21 cellular contexts compared by ENCODE assay signal in genomic region chr1:64084451-64084850, GRCh38.
"Had no signal": no experiment of that assay in that cellular context is flagged by ENCODE, and none has a peak within 500 bp of the region (broad histone marks: within the 10 kb centered on the region; RNA-seq: fewer than 3 reads in every experiment).

No MANE protein-coding gene starts in this region.

- H3K4me3 Mint-ChIP-seq: immature natural killer cell; naive thymus-derived CD4-positive, alpha-beta T cell; natural killer cell treated with Interleukin-12 subunit alpha and Interleukin-12 subunit beta and Interleukin-15 and Interleukin-18, amount 100 ng/mL, for 72 hours; stimulated activated effector memory CD8-positive, alpha-beta T cell treated with anti-CD3 and anti-CD28 coated beads, Interleukin-12 subunit alpha, Interleukin-12 subunit beta, amount 100 ng/mL, for 72 hours; stimulated activated naive CD8-positive, alpha-beta T cell treated with anti-CD3 and anti-CD28 coated beads, Interleukin-15, Interleukin-2, amounts not matched to agents 100 ng/mL and 50 ng/mL, for 24 hours had no signal

- H3K27ac ChIP-seq: left ventricle myocardium inferior, parathyroid adenoma, right atrium auricular region, right lobe of liver, skin epidermis, spleen, tibial nerve, upper lobe of left lung, vagina had no signal

- H3K79me2 ChIP-seq: parathyroid adenoma had no signal

- H3K4me1 ChIP-seq: parathyroid adenoma, right atrium auricular region, right lobe of liver, spleen, tibial nerve, upper lobe of left lung, vagina had no signal

- DNase-seq: hippocampal formation; immature natural killer cell; left ventricle myocardium inferior; midbrain; mucosa of descending colon; naive thymus-derived CD4-positive, alpha-beta T cell; right lobe of liver; spleen; stimulated activated CD4-positive, alpha-beta T cell treated with anti-CD3 and anti-CD28 coated beads, Interleukin-4, amount 100 ng/mL, for 24 hours; stimulated activated naive CD4-positive, alpha-beta T cell; substantia nigra; upper lobe of left lung had no signal

- ATAC-seq: mucosa of descending colon; naive thymus-derived CD4-positive, alpha-beta T cell; natural killer cell treated with Interleukin-12 subunit alpha and Interleukin-12 subunit beta and Interleukin-15 and Interleukin-18, amount 100 ng/mL, for 72 hours; right lobe of liver; stimulated activated effector memory CD8-positive, alpha-beta T cell treated with anti-CD3 and anti-CD28 coated beads, Interleukin-12 subunit alpha, Interleukin-12 subunit beta, amount 100 ng/mL, for 72 hours had no signal

- H2AFZ ChIP-seq: parathyroid adenoma had no signal

- H3K4me1 Mint-ChIP-seq: naive thymus-derived CD4-positive, alpha-beta T cell; stimulated activated effector memory CD8-positive, alpha-beta T cell treated with anti-CD3 and anti-CD28 coated beads, Interleukin-12 subunit alpha, Interleukin-12 subunit beta, amount 100 ng/mL, for 72 hours had no signal

- H3K4me3 ChIP-seq: left ventricle myocardium inferior, lung, mucosa of descending colon, right atrium auricular region, right lobe of liver, skin epidermis, spleen, tibial nerve, upper lobe of left lung, vagina had no signal

- H3K27me3 Mint-ChIP-seq: natural killer cell treated with Interleukin-12 subunit alpha and Interleukin-12 subunit beta and Interleukin-15 and Interleukin-18, amount 100 ng/mL, for 72 hours had no signal

- H3K9me3 ChIP-seq: left ventricle myocardium inferior, mucosa of descending colon, right atrium auricular region, right lobe of liver, spleen, upper lobe of left lung, vagina had no signal

- H3K9ac ChIP-seq: parathyroid adenoma had no signal

- H3K27me3 ChIP-seq: right atrium auricular region, right lobe of liver, spleen, tibial nerve, upper lobe of left lung, vagina had no signal

- H3K27ac Mint-ChIP-seq: immature natural killer cell; naive thymus-derived CD4-positive, alpha-beta T cell; natural killer cell treated with Interleukin-12 subunit alpha and Interleukin-12 subunit beta and Interleukin-15 and Interleukin-18, amount 100 ng/mL, for 72 hours; stimulated activated effector memory CD8-positive, alpha-beta T cell treated with anti-CD3 and anti-CD28 coated beads, Interleukin-12 subunit alpha, Interleukin-12 subunit beta, amount 100 ng/mL, for 72 hours; stimulated activated naive CD8-positive, alpha-beta T cell treated with anti-CD3 and anti-CD28 coated beads, Interleukin-15, Interleukin-2, amounts not matched to agents 100 ng/mL and 50 ng/mL, for 24 hours had no signal

- H3K36me3 Mint-ChIP-seq: immature natural killer cell; naive thymus-derived CD4-positive, alpha-beta T cell; natural killer cell treated with Interleukin-12 subunit alpha and Interleukin-12 subunit beta and Interleukin-15 and Interleukin-18, amount 100 ng/mL, for 72 hours; stimulated activated effector memory CD8-positive, alpha-beta T cell treated with anti-CD3 and anti-CD28 coated beads, Interleukin-12 subunit alpha, Interleukin-12 subunit beta, amount 100 ng/mL, for 72 hours had no signal

- H3K36me3 ChIP-seq: left ventricle myocardium inferior, right atrium auricular region, right lobe of liver, spleen, tibial nerve, upper lobe of left lung, vagina had no signal

- H3K9me3 Mint-ChIP-seq: immature natural killer cell; naive thymus-derived CD4-positive, alpha-beta T cell; natural killer cell treated with Interleukin-12 subunit alpha and Interleukin-12 subunit beta and Interleukin-15 and Interleukin-18, amount 100 ng/mL, for 72 hours; stimulated activated effector memory CD8-positive, alpha-beta T cell treated with anti-CD3 and anti-CD28 coated beads, Interleukin-12 subunit alpha, Interleukin-12 subunit beta, amount 100 ng/mL, for 72 hours; stimulated activated naive CD8-positive, alpha-beta T cell treated with anti-CD3 and anti-CD28 coated beads, Interleukin-15, Interleukin-2, amounts not matched to agents 100 ng/mL and 50 ng/mL, for 24 hours had no signal
